Comparison of ENCODE assay signal across 19 cellular contexts in the genomic region with DNA sequence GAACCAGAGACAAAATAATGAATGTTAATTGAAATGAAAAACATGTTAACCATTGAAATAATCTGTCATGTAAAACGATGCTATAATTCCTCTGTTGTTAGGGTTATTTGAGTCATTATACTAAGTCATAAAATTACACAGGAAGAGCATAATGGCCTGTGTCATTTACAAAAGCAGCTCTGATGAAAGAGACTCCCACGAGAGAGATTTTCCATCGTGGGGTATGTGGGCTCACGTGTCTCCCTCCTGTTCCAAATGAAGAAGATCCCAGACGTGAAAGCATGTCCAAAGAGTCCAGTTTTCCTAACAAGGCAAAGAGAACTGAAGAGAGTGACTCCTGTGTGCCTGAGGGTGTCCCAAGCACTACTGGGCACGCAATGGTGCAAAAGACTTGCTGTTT.
DNase-seq lines count a peak whose midpoint lies in the region; ATAC-seq lines count a peak whose summit lies in the region.
"Had no signal": no experiment of that assay in that cellular context is flagged by ENCODE, and none has a peak within 500 bp of the region (broad histone marks: within the 10 kb centered on the region; RNA-seq: fewer than 3 reads in every experiment).

No MANE protein-coding gene starts in this region.

- H3K4me2 ChIP-seq in GM23248 (ENCODE audit: unreplicated experiment): no peak overlapping the region
- H3K4me2 ChIP-seq: GM23338, PC-9 had no signal

- 28 to 36% methylated on average over 6 of the region's 6 CpGs for WGBS in GM23248 (ENCODE audit: low coverage in 1 of 2, low lambda C conversion rate in 2 of 2, missing lambda C conversion rate in 2 of 2), 2 experiments

- H3K9ac ChIP-seq in GM23248: no peak overlapping the region

- in situ Hi-C loops in GM23248 (cut with MboI): no loop called here

- no peaks in the 10 kb centered on the region; the same call in 1 of the 2 replicates for H3K36me3 ChIP-seq in GM23248 (ENCODE audit: low read depth)

- no peak overlapping the region for H3K4me3 ChIP-seq in GM23248
- H3K4me3 ChIP-seq: GM23338, PC-9 had no signal

- no peak overlapping the region for H2AFZ ChIP-seq in GM23248
- H2AFZ ChIP-seq: GM23338, PC-9 had no signal

- H3F3A ChIP-seq in GM23248 (ENCODE audit: insufficient read depth): 0 out of 2 replicates have a peak, but pooled peaks cover 5% of the 10 kb centered on the region

- H3K79me2 ChIP-seq in GM23248 (ENCODE audit: insufficient read depth): peaks cover 18% of the 10 kb centered on the region

- DNase-seq in AG20443 (ENCODE audit: low spot score) (peak; percentile 14), GM23248 (peak; percentile 33), NCI-H748 (lab: John Stamatoyannopoulos, UW; ENCODE audit: unreplicated experiment) (peak; percentile 53), foreskin melanocyte (peak; percentile 29), HUDEP-2 (lab: John Stamatoyannopoulos, UW; ENCODE audit: unreplicated experiment in 76 of 76) (no peak)
- DNase-seq: DND-41, MM.1S, NCI-H1092 treated with DMSO at 0.1 percent for 48 hours, NCI-H187 treated with DMSO at 0.1 percent for 48 hours, NCI-H2171 treated with DMSO at 0.1 percent for 48 hours, NCI-H446, NCI-H526 treated with DMSO at 0.1 percent for 48 hours, PC-9, T-helper 1 cell had no signal

- no peaks in the 10 kb centered on the region for H3K9me3 ChIP-seq in GM23248 (ENCODE audit: low read depth)

- peaks cover 35% of the 10 kb centered on the region for H3K4me1 ChIP-seq in GM23248 (ENCODE audit: insufficient read depth)

- H3K27me3 ChIP-seq in GM23248 (replicated peaks; ENCODE audit: insufficient read depth): no peaks in the 10 kb centered on the region

- no peaks in the 10 kb centered on the region for H3K9me2 ChIP-seq in GM23248 (ENCODE audit: insufficient read depth)

- ATAC-seq in HG03095 (IDR thresholded peaks at IDR 0.05; ENCODE audit: unreplicated experiment) (no peak), esophagus mucosa (no peak)
- ATAC-seq: GM23338, HCT116 had no signal

- peaks cover 10% of the 10 kb centered on the region; the same call in 1 of the 2 replicates for H4K20me1 ChIP-seq in GM23248 (ENCODE audit: insufficient read depth)

- H3K27ac ChIP-seq in GM23248: no peak overlapping the region
- H3K27ac ChIP-seq: C4-2B, PC-9 had no signal

Comparison
In these comparisons a context has a peak if more than half of its experiments do, and no peak if none do; other contexts are left out.
1. DNase-seq: peak in AG20443 (single experiment), GM23248 (single experiment), NCI-H748 (single experiment) and foreskin melanocyte (single experiment); none in HUDEP-2 (0 of 76).